Comparison of ENCODE assay signal across 1 cellular context in genomic region chr7:43647314-43647691, GRCh38.
TF ChIP-seq lines count a peak whose summit lies in the region.

No MANE protein-coding gene starts in this region.

TF ChIP-seq in endothelial cell of umbilical vein, 7 proteins besides CTCF, POLR2A, EP300 and RAD21 (continued from another document):
- TF ChIP-seq JUN (IDR thresholded peaks at IDR 0.05; ENCODE audit: borderline replicate concordance, insufficient read depth, insufficient read length, low read depth): peak; percentile 47
